In the genomic region with DNA sequence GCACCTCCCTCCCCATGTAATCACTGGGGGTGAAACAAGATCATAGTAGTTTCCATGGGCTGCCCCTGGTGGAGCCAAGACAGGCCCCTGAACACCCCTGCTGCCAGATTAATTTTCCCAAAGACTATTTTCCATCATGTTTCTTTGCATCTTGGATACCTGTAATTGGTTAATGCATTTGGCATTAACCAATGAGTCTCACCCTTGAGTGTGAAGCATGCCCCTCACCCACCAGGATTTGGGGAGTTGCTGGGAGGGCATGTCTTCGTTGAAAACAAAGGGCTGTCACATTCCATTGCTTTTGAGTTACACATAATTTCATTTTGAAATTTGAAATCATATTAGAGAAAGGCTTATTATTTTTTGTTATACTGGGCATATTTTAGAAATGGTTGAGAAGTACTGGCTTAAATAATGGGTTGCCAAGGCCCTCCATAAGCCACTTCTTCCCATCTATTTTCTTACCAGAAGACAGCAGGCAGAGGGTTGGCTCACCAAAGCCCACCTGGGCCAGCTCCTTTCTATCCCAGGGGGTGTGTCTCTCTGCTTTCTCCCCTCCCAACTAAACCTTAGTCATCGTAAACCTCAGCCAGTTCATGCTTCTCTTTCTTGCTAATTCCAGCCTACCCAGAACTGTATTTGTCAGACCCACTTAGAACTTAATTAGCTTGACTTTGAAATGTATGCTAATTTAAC, we compare ENCODE assay signal across 1 cellular context.
TF ChIP-seq lines count a peak whose summit lies in the region.

No MANE protein-coding gene starts in this region.

TF ChIP-seq in HepG2, 621 proteins besides CTCF, POLR2A, EP300 and RAD21 (continued from another document and continues in another):
- TF ChIP-seq, protein P1, sequence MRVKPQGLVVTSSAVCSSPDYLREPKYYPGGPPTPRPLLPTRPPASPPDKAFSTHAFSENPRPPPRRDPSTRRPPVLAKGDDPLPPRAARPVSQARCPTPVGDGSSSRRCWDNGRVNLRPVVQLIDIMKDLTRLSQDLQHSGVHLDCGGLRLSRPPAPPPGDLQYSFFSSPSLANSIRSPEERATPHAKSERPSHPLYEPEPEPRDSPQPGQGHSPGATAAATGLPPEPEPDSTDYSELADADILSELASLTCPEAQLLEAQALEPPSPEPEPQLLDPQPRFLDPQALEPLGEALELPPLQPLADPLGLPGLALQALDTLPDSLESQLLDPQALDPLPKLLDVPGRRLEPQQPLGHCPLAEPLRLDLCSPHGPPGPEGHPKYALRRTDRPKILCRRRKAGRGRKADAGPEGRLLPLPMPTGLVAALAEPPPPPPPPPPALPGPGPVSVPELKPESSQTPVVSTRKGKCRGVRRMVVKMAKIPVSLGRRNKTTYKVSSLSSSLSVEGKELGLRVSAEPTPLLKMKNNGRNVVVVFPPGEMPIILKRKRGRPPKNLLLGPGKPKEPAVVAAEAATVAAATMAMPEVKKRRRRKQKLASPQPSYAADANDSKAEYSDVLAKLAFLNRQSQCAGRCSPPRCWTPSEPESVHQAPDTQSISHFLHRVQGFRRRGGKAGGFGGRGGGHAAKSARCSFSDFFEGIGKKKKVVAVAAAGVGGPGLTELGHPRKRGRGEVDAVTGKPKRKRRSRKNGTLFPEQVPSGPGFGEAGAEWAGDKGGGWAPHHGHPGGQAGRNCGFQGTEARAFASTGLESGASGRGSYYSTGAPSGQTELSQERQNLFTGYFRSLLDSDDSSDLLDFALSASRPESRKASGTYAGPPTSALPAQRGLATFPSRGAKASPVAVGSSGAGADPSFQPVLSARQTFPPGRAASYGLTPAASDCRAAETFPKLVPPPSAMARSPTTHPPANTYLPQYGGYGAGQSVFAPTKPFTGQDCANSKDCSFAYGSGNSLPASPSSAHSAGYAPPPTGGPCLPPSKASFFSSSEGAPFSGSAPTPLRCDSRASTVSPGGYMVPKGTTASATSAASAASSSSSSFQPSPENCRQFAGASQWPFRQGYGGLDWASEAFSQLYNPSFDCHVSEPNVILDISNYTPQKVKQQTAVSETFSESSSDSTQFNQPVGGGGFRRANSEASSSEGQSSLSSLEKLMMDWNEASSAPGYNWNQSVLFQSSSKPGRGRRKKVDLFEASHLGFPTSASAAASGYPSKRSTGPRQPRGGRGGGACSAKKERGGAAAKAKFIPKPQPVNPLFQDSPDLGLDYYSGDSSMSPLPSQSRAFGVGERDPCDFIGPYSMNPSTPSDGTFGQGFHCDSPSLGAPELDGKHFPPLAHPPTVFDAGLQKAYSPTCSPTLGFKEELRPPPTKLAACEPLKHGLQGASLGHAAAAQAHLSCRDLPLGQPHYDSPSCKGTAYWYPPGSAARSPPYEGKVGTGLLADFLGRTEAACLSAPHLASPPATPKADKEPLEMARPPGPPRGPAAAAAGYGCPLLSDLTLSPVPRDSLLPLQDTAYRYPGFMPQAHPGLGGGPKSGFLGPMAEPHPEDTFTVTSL (CRISPR knock-in tag; IDR thresholded peaks at IDR 0.05; ENCODE audit: borderline replicate concordance) = no peak
- TF ChIP-seq NONO (IDR thresholded peaks at IDR 0.05) (no peak), NONO (CRISPR knock-in tag; conservative IDR thresholded peaks at IDR 0.05) (no peak), ZKSCAN1 (IDR thresholded peaks at IDR 0.05; ENCODE audit: low read length) (no peak), PRDM4 (CRISPR knock-in tag; IDR thresholded peaks at IDR 0.05; ENCODE audit: borderline replicate concordance) (no peak), MXD4 (CRISPR knock-in tag; IDR thresholded peaks at IDR 0.05) (no peak), POLR2G (IDR thresholded peaks at IDR 0.05; ENCODE audit: low read depth, low read length) (peak; percentile 69; the same call in 1 of the 2 replicates), ZNF562 (CRISPR knock-in tag; IDR thresholded peaks at IDR 0.05; ENCODE audit: borderline replicate concordance) (0 out of 2 replicates have a peak, but pooled peaks have one; percentile 22), SKI (IDR thresholded peaks at IDR 0.05; ENCODE audit: partially characterized antibody) (no peak), ZNF354B (CRISPR knock-in tag; IDR thresholded peaks at IDR 0.05) (no peak), ZNF333 (CRISPR knock-in tag; IDR thresholded peaks at IDR 0.05; ENCODE audit: borderline replicate concordance) (no peak), MZF1 (CRISPR knock-in tag; IDR thresholded peaks at IDR 0.05; ENCODE audit: borderline replicate concordance) (no peak), MBD4 (IDR thresholded peaks at IDR 0.05; ENCODE audit: borderline replicate concordance, low read length) (peak; percentile 1; the same call in 1 of the 2 replicates), DMTF1 (CRISPR knock-in tag; IDR thresholded peaks at IDR 0.05) (no peak), NFIC (IDR thresholded peaks at IDR 0.05; ENCODE audit: low read length) (0 out of 2 replicates have a peak, but pooled peaks have one; percentile 25), ZBED4 (CRISPR knock-in tag; IDR thresholded peaks at IDR 0.05; ENCODE audit: borderline replicate concordance) (no peak), CCDC6 (CRISPR knock-in tag; IDR thresholded peaks at IDR 0.05) (0 out of 2 replicates have a peak, but pooled peaks have one; percentile 33)
- TF ChIP-seq, protein P2, sequence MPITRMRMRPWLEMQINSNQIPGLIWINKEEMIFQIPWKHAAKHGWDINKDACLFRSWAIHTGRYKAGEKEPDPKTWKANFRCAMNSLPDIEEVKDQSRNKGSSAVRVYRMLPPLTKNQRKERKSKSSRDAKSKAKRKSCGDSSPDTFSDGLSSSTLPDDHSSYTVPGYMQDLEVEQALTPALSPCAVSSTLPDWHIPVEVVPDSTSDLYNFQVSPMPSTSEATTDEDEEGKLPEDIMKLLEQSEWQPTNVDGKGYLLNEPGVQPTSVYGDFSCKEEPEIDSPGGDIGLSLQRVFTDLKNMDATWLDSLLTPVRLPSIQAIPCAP (CRISPR knock-in tag; IDR thresholded peaks at IDR 0.05; ENCODE audit: low read depth) = no peak
- TF ChIP-seq, protein P3, sequence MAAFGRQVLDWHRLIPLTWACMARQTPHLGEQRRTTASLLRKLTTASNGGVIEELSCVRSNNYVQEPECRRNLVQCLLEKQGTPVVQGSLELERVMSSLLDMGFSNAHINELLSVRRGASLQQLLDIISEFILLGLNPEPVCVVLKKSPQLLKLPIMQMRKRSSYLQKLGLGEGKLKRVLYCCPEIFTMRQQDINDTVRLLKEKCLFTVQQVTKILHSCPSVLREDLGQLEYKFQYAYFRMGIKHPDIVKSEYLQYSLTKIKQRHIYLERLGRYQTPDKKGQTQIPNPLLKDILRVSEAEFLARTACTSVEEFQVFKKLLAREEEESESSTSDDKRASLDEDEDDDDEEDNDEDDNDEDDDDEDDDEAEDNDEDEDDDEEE (CRISPR knock-in tag; IDR thresholded peaks at IDR 0.05) = no peak
- TF ChIP-seq, protein P4, sequence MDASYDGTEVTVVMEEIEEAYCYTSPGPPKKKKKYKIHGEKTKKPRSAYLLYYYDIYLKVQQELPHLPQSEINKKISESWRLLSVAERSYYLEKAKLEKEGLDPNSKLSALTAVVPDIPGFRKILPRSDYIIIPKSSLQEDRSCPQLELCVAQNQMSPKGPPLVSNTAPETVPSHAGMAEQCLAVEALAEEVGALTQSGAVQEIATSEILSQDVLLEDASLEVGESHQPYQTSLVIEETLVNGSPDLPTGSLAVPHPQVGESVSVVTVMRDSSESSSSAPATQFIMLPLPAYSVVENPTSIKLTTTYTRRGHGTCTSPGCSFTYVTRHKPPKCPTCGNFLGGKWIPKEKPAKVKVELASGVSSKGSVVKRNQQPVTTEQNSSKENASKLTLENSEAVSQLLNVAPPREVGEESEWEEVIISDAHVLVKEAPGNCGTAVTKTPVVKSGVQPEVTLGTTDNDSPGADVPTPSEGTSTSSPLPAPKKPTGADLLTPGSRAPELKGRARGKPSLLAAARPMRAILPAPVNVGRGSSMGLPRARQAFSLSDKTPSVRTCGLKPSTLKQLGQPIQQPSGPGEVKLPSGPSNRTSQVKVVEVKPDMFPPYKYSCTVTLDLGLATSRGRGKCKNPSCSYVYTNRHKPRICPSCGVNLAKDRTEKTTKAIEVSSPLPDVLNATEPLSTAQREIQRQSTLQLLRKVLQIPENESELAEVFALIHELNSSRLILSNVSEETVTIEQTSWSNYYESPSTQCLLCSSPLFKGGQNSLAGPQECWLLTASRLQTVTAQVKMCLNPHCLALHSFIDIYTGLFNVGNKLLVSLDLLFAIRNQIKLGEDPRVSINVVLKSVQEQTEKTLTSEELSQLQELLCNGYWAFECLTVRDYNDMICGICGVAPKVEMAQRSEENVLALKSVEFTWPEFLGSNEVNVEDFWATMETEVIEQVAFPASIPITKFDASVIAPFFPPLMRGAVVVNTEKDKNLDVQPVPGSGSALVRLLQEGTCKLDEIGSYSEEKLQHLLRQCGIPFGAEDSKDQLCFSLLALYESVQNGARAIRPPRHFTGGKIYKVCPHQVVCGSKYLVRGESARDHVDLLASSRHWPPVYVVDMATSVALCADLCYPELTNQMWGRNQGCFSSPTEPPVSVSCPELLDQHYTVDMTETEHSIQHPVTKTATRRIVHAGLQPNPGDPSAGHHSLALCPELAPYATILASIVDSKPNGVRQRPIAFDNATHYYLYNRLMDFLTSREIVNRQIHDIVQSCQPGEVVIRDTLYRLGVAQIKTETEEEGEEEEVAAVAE (CRISPR knock-in tag; IDR thresholded peaks at IDR 0.05; ENCODE audit: borderline replicate concordance) = no peak
- TF ChIP-seq, protein P5, sequence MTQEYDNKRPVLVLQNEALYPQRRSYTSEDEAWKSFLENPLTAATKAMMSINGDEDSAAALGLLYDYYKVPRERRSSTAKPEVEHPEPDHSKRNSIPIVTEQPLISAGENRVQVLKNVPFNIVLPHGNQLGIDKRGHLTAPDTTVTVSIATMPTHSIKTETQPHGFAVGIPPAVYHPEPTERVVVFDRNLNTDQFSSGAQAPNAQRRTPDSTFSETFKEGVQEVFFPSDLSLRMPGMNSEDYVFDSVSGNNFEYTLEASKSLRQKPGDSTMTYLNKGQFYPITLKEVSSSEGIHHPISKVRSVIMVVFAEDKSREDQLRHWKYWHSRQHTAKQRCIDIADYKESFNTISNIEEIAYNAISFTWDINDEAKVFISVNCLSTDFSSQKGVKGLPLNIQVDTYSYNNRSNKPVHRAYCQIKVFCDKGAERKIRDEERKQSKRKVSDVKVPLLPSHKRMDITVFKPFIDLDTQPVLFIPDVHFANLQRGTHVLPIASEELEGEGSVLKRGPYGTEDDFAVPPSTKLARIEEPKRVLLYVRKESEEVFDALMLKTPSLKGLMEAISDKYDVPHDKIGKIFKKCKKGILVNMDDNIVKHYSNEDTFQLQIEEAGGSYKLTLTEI (CRISPR knock-in tag; conservative IDR thresholded peaks at IDR 0.05) = no peak
- TF ChIP-seq, protein P6, sequence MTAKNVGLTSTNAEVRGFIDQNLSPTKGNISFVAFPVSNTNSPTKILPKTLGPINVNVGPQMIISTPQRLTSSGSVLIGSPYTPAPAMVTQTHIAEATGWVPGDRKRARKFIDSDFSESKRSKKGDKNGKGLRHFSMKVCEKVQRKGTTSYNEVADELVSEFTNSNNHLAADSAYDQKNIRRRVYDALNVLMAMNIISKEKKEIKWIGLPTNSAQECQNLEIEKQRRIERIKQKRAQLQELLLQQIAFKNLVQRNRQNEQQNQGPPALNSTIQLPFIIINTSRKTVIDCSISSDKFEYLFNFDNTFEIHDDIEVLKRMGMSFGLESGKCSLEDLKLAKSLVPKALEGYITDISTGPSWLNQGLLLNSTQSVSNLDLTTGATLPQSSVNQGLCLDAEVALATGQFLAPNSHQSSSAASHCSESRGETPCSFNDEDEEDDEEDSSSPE (CRISPR knock-in tag; IDR thresholded peaks at IDR 0.05) = no peak
